Comparison of ENCODE assay signal across 8 cellular contexts in the genomic region with DNA sequence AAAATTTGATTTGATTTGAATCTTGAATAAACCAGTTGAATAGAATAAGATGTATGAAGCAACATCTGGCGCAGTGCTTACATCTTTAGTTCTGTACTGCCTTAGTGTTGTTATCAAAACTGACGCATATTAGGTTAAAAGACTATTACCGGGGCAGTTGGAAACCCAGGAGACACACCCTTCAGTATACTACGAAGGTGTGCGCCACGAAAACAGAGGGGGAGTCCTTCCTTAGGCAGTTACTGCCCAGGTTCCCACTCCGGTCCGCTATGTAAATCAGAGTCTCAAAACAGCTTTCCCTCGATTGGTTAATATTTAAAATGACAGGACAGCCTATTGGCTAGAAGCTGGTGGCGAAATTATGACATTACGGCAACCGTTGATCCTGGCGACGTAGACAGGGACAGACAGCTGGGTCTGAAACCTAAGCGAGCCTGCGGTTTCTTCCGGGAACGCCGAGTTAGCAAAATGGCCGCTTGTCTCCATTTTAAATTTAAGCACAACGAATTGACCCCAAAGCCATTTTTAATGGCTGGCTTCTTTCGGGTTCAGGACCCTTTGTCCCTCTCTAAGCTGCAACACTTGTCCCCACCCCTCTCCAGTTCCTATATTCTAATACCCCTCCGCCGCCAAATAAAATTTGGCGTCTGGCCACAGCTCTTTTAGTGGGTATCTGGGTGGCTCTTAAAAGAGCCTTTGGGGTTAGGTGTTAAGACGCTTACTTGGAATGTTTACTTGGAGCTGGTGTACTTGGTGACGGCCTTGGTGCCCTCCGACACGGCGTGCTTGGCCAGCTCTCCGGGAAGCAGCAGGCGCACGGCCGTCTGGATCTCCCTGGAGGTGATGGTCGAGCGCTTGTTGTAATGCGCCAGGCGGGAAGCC. TPM values are rescaled to one million over a fixed set of nuclear protein-coding genes. Genes with fewer than 3 reads are reported as not detected.
A peak's percentile ranks its signal among the peaks of the same experiment; 100 is the strongest.
DNase-seq lines count a peak whose midpoint lies in the region; ATAC-seq and TF ChIP-seq lines count a peak whose summit lies in the region.

No MANE protein-coding gene starts in this region.

- no peaks in the 10 kb centered on the region for H3K27me3 ChIP-seq in BLaER1

- peaks cover 31% of the 10 kb centered on the region for H3K4me1 ChIP-seq in BLaER1

- peaks cover 40% of the 10 kb centered on the region for H4K20me1 ChIP-seq in BLaER1

- H3K4me3 Mint-ChIP-seq in activated CD4-positive, alpha-beta T cell treated with anti-CD3 and anti-CD28 coated beads, Interleukin-2, amount 10 ng/mL, durations not matched to agents 7 days and 5 days: peak overlapping the region; percentile 100

- H3K27ac ChIP-seq in BLaER1: peak overlapping the region; percentile 94
- peak overlapping the region; percentile 92 to 98 for H3K27ac ChIP-seq in coronary artery

- no peak for TF ChIP-seq CTCF in coronary artery (IDR thresholded peaks at IDR 0.05)

- H3K4me1 Mint-ChIP-seq in activated CD4-positive, alpha-beta T cell treated with anti-CD3 and anti-CD28 coated beads, Interleukin-2, amount 10 ng/mL, durations not matched to agents 7 days and 5 days: peaks cover 35% of the 10 kb centered on the region

- peaks cover 4% of the 10 kb centered on the region for H3K27me3 Mint-ChIP-seq in activated CD4-positive, alpha-beta T cell treated with anti-CD3 and anti-CD28 coated beads, Interleukin-2, amount 10 ng/mL, durations not matched to agents 7 days and 5 days

- CTCF ChIA-PET in activated CD4-positive, alpha-beta T cell treated with anti-CD3 and anti-CD28 coated beads, Interleukin-2, amount 10 ng/mL, durations not matched to agents 7 days and 5 days (lab: Charles Lee): interaction anchor here (0.6 to 3.6 kb wide), 14 partner anchors 9 to 1489 kb away, joined by 3 to 20 read pairs (median 6); a partner anchor contains a TSS

- H3K9ac ChIP-seq in BLaER1: peak overlapping the region; percentile 100

- peak overlapping the region; percentile 88 for H3K4me3 ChIP-seq in BLaER1
- peak overlapping the region; percentile 85 for H3K4me3 ChIP-seq in coronary artery

- peak overlapping the region; percentile 99 for H3K27ac Mint-ChIP-seq in activated CD4-positive, alpha-beta T cell treated with anti-CD3 and anti-CD28 coated beads, Interleukin-2, amount 10 ng/mL, durations not matched to agents 7 days and 5 days

- peaks cover 9% of the 10 kb centered on the region for H3K36me3 ChIP-seq in BLaER1

- ATAC-seq in GM19324 (IDR thresholded peaks at IDR 0.05; ENCODE audit: low FRiP score, unreplicated experiment): peak; percentile 65
- peak; percentile 39 for ATAC-seq in HG03469 (IDR thresholded peaks at IDR 0.05; ENCODE audit: unreplicated experiment)
- ATAC-seq in left colon: peak; percentile 62

- intact Hi-C loops in left colon (cut with DNase I, micrococcal nuclease): loop anchor here in 1 of 2 donors (5.0 to 10.0 kb wide), 2 partner anchors 34 to 72 kb away; a partner anchor contains a TSS

- POLR2A ChIA-PET in activated CD4-positive, alpha-beta T cell treated with anti-CD3 and anti-CD28 coated beads, Interleukin-2, amount 10 ng/mL, durations not matched to agents 7 days and 5 days (lab: Charles Lee): interaction anchor here (0.7 to 7.2 kb wide), 41 partner anchors 10 to 1770 kb away, joined by 3 to 499 read pairs (median 9); a partner anchor contains a TSS

- peaks cover 39% of the 10 kb centered on the region for H3K36me3 Mint-ChIP-seq in activated CD4-positive, alpha-beta T cell treated with anti-CD3 and anti-CD28 coated beads, Interleukin-2, amount 10 ng/mL, durations not matched to agents 7 days and 5 days (ENCODE audit: low read depth)

- no peaks in the 10 kb centered on the region for H3K9me3 Mint-ChIP-seq in activated CD4-positive, alpha-beta T cell treated with anti-CD3 and anti-CD28 coated beads, Interleukin-2, amount 10 ng/mL, durations not matched to agents 7 days and 5 days

- DNase-seq in NCI-H526 treated with DMSO at 0.1 percent for 48 hours (lab: John Stamatoyannopoulos, UW) (peak; percentile 99), coronary artery (ENCODE audit: low spot score) (peak; percentile 96), left colon (peak; percentile 96 to 99)
- DNase-seq in activated CD4-positive, alpha-beta T cell treated with anti-CD3 and anti-CD28 coated beads, Interleukin-2, amount 10 ng/mL, durations not matched to agents 7 days and 5 days: peak; percentile 98
- peak; percentile 72 to 91 for DNase-seq in stimulated activated CD4-positive, alpha-beta T cell treated with anti-CD3 and anti-CD28 coated beads, Interleukin-1b, Interleukin-23, amount 100 ng/mL, for 4 hours (ENCODE audit: low read depth in 2 of 2)

- H3K4me2 ChIP-seq in BLaER1: peak overlapping the region; percentile 71

- no peaks in the 10 kb centered on the region for H3K9me3 ChIP-seq in BLaER1

RNA-seq across cellular contexts. Expression of a gene that starts 35.8 kb away (rescaled TPM):
- 1 to 10 TPM; 3.0 to 3.5 TPM for total RNA-seq in activated CD4-positive, alpha-beta T cell treated with anti-CD3 and anti-CD28 coated beads, Interleukin-2, amount 10 ng/mL, durations not matched to agents 7 days and 5 days
- 10 to 100 TPM in 1 of 2 donors, 1 to 10 TPM in 1; 8.2 to 12.0 TPM for total RNA-seq in left colon

Comparison
In these comparisons a context has a peak if more than half of its experiments do, and no peak if none do; other contexts are left out.
1. Peak in every context shown above with its lines: DNase-seq, ATAC-seq, H3K4me3 ChIP-seq and H3K27ac ChIP-seq.